8 cellular contexts compared by ENCODE assay signal in the genomic region with DNA sequence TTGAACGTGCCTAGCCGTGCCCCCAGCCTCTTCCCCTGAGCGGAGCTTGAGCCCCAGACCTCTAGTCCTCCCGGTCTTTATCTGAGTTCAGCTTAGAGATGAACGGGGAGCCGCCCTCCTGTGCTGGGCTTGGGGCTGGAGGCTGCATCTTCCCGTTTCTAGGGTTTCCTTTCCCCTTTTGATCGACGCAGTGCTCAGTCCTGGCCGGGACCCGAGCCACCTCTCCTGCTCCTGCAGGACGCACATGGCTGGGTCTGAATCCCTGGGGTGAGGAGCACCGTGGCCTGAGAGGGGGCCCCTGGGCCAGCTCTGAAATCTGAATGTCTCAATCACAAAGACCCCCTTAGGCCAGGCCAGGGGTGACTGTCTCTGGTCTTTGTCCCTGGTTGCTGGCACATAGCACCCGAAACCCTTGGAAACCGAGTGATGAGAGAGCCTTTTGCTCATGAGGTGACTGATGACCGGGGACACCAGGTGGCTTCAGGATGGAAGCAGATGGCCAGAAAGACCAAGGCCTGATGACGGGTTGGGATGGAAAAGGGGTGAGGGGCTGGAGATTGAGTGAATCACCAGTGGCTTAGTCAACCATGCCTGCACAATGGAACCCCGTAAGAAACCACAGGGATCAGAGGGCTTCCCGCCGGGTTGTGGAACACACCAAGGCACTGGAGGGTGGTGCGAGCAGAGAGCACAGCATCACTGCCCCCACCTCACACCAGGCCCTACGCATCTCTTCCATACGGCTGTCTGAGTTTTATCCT. TPM values are rescaled to one million over a fixed set of nuclear protein-coding genes. Genes with fewer than 3 reads are reported as not detected.
A peak's percentile ranks its signal among the peaks of the same experiment; 100 is the strongest.
DNase-seq lines count a peak whose midpoint lies in the region; ATAC-seq and TF ChIP-seq lines count a peak whose summit lies in the region.

No MANE protein-coding gene starts in this region.

- no peak for TF ChIP-seq CTCF in fibroblast of lung (conservative IDR thresholded peaks at IDR 0.05 in 1 of 2, IDR thresholded peaks at IDR 0.05 in 1 of 2; ENCODE audit: low read depth in 1 of 2, low read length in 2 of 2)

- peak overlapping the region; percentile 52 for H3K27ac ChIP-seq in fibroblast of lung (ENCODE audit: insufficient read depth, low read length)

- peaks cover 2% of the 10 kb centered on the region for H3K79me2 ChIP-seq in fibroblast of lung (ENCODE audit: control insufficient read depth, insufficient read depth, low read length)

- H3K4me1 Mint-ChIP-seq in activated CD4-positive, alpha-beta T cell treated with anti-CD3 and anti-CD28 coated beads, Interleukin-2, amount 10 ng/mL, durations not matched to agents 24 days and 14 days = peaks cover 24% of the 10 kb centered on the region
- H3K4me1 Mint-ChIP-seq in naive thymus-derived CD8-positive, alpha-beta T cell = peaks cover 17 to 33% (median 32%) of the 10 kb centered on the region in 4 donors

- POLR2A ChIA-PET in naive thymus-derived CD8-positive, alpha-beta T cell (lab: Charles Lee) = interaction anchor here (0.6 to 2.2 kb wide), 18 partner anchors 8 to 916 kb away, joined by 3 to 17 read pairs (median 4); partner anchors contain the start of genes EIF4A3, RNF213, SGSH and SLC26A11

- peak overlapping the region; percentile 83 for H3K9ac ChIP-seq in fibroblast of lung (ENCODE audit: insufficient read depth, low read length)

- no peaks in the 10 kb centered on the region for H3K36me3 Mint-ChIP-seq in activated CD4-positive, alpha-beta T cell treated with anti-CD3 and anti-CD28 coated beads, Interleukin-2, amount 10 ng/mL, durations not matched to agents 24 days and 14 days (ENCODE audit: low read depth)
- no peaks in the 10 kb centered on the region for H3K36me3 Mint-ChIP-seq in naive thymus-derived CD8-positive, alpha-beta T cell

- H3K36me3 ChIP-seq in fibroblast of lung (ENCODE audit: control insufficient read depth, insufficient read depth, low read length) = no peaks in the 10 kb centered on the region

- H3K27ac Mint-ChIP-seq in activated CD4-positive, alpha-beta T cell treated with anti-CD3 and anti-CD28 coated beads, Interleukin-2, amount 10 ng/mL, durations not matched to agents 24 days and 14 days = peak overlapping the region; percentile 87
- H3K27ac Mint-ChIP-seq in naive thymus-derived CD8-positive, alpha-beta T cell = peak overlapping the region; percentile 66 to 94 (median 92)

- H3K9me3 ChIP-seq in fibroblast of lung (ENCODE audit: control insufficient read depth, insufficient read depth, low read depth, low read length) = no peaks in the 10 kb centered on the region

- peak overlapping the region; percentile 86 to 93 (median 88) for H3K4me3 ChIP-seq in fibroblast of lung (replicated peaks in 1 of 4; ENCODE audit: control extremely low read depth in 1 of 4, insufficient read depth in 1 of 4, low read depth in 3 of 4, low read length in 4 of 4)

- H3K27me3 Mint-ChIP-seq in activated CD4-positive, alpha-beta T cell treated with anti-CD3 and anti-CD28 coated beads, Interleukin-2, amount 10 ng/mL, durations not matched to agents 24 days and 14 days = peaks cover 8% of the 10 kb centered on the region
- no peaks in the 10 kb centered on the region for H3K27me3 Mint-ChIP-seq in naive thymus-derived CD8-positive, alpha-beta T cell

- H3K4me2 ChIP-seq in fibroblast of lung (ENCODE audit: extremely low read depth, insufficient read depth, low read length) = peak overlapping the region; percentile 97

- peak overlapping the region; percentile 95 for H3K4me3 Mint-ChIP-seq in activated CD4-positive, alpha-beta T cell treated with anti-CD3 and anti-CD28 coated beads, Interleukin-2, amount 10 ng/mL, durations not matched to agents 24 days and 14 days
- H3K4me3 Mint-ChIP-seq in naive thymus-derived CD8-positive, alpha-beta T cell = peak overlapping the region; percentile 86 to 93 (median 89)

- no peaks in the 10 kb centered on the region for H4K20me1 ChIP-seq in fibroblast of lung (ENCODE audit: control insufficient read depth, extremely low read depth, insufficient read depth, low read length)

- intact Hi-C loops in activated CD4-positive, alpha-beta T cell treated with anti-CD3 and anti-CD28 coated beads, Interleukin-2, amount 10 ng/mL, durations not matched to agents 24 days and 14 days (cut with micrococcal nuclease) = loop anchor here (1.0 to 2.0 kb wide), 2 partner anchors 45 to 153 kb away; partner anchors contain the start of gene EIF4A3

- no peaks in the 10 kb centered on the region for H3K27me3 ChIP-seq in fibroblast of lung (ENCODE audit: control insufficient read depth, insufficient read depth, low read length)

- no peaks in the 10 kb centered on the region for H3K4me1 ChIP-seq in fibroblast of lung (ENCODE audit: control insufficient read depth, extremely low read depth, insufficient read depth, low read length)

- peak; percentile 29 for DNase-seq in AG08395 (ENCODE audit: low spot score)
- peak; percentile 45 for DNase-seq in GM19240 (ENCODE audit: insufficient read length, low spot score)
- DNase-seq in LHCN-M2 (ENCODE audit: low read depth) = peak; percentile 48
- DNase-seq in activated CD4-positive, alpha-beta T cell treated with anti-CD3 and anti-CD28 coated beads, Interleukin-2, amount 10 ng/mL, durations not matched to agents 24 days and 14 days = peak; percentile 66
- peak; percentile 33 to 54 for DNase-seq in fibroblast of lung (ENCODE audit: low read depth in 2 of 2)
- peak in 1 of 10 donors; percentile 54 for DNase-seq in naive thymus-derived CD8-positive, alpha-beta T cell
- no peak for DNase-seq in NCI-H446 treated with DMSO at 0.1 percent for 48 hours (lab: John Stamatoyannopoulos, UW)
- DNase-seq in NCI-H2107 (lab: John Stamatoyannopoulos, UW) = no peak

- H2AFZ ChIP-seq in fibroblast of lung (ENCODE audit: low read length) = peak overlapping the region; percentile 95

- no peaks in the 10 kb centered on the region for H3K9me3 Mint-ChIP-seq in activated CD4-positive, alpha-beta T cell treated with anti-CD3 and anti-CD28 coated beads, Interleukin-2, amount 10 ng/mL, durations not matched to agents 24 days and 14 days
- H3K9me3 Mint-ChIP-seq in naive thymus-derived CD8-positive, alpha-beta T cell = no peaks in the 10 kb centered on the region

- ATAC-seq in naive thymus-derived CD8-positive, alpha-beta T cell = peak; percentile 31 to 39

RNA-seq across cellular contexts. Expression of gene GAA, which starts 0.7 kb away (rescaled TPM):
- 66.7 and 74.8 TPM in 2 replicates for total RNA-seq in LHCN-M2 (2014; rRNA removed)
- polyA plus RNA-seq in LHCN-M2 (2012) = 25.5 TPM
- total RNA-seq in activated CD4-positive, alpha-beta T cell treated with anti-CD3 and anti-CD28 coated beads, Interleukin-2, amount 10 ng/mL, durations not matched to agents 24 days and 14 days = 17.9 and 20.7 TPM in 2 replicates
- total RNA-seq in fibroblast of lung = 20.3 and 25.6 TPM in 2 replicates
- 4.9 and 6.4 TPM in 2 replicates for polyA plus RNA-seq in fibroblast of lung
- polyA plus RNA-seq in fibroblast of lung (2012) = 21.3 and 26.7 TPM in 2 replicates
- polyA minus RNA-seq in fibroblast of lung (ENCODE audit: low replicate concordance) = 6.8 and 16.8 TPM in 2 replicates
- total RNA-seq in naive thymus-derived CD8-positive, alpha-beta T cell = 10 to 100 TPM; 44.1 to 51.3 TPM
- polyA plus RNA-seq in naive thymus-derived CD8-positive, alpha-beta T cell = 10 to 100 TPM in 2 of 3 donors, 1 to 10 TPM in 1; 7.9 to 13.0 (median 10.8) TPM

RNA-seq across cellular contexts. Expression of gene EIF4A3, which starts 44.8 kb away (rescaled TPM):
- total RNA-seq in LHCN-M2 (2014; rRNA removed) = 113 and 123 TPM in 2 replicates
- polyA plus RNA-seq in LHCN-M2 (2012) = 86.8 TPM
- total RNA-seq in activated CD4-positive, alpha-beta T cell treated with anti-CD3 and anti-CD28 coated beads, Interleukin-2, amount 10 ng/mL, durations not matched to agents 24 days and 14 days = 190 and 192 TPM in 2 replicates
- total RNA-seq in fibroblast of lung = 73.2 and 85.0 TPM in 2 replicates
- polyA plus RNA-seq in fibroblast of lung = 110 and 143 TPM in 2 replicates
- polyA plus RNA-seq in fibroblast of lung (2012) = 85.6 and 103 TPM in 2 replicates
- polyA minus RNA-seq in fibroblast of lung (ENCODE audit: low replicate concordance) = 48.1 and 48.6 TPM in 2 replicates
- total RNA-seq in naive thymus-derived CD8-positive, alpha-beta T cell = 10 to 100 TPM; 53.0 to 61.4 TPM
- polyA plus RNA-seq in naive thymus-derived CD8-positive, alpha-beta T cell = 10 to 100 TPM; 56.0 to 88.6 (median 58.2) TPM

Comparison
In these comparisons a context has a peak if more than half of its experiments do, and no peak if none do; other contexts are left out.
1. DNase-seq: peak in AG08395 (single experiment), GM19240 (single experiment), LHCN-M2 (single experiment), activated CD4-positive, alpha-beta T cell treated with anti-CD3 and anti-CD28 coated beads, Interleukin-2, amount 10 ng/mL, durations not matched to agents 24 days and 14 days (single experiment) and fibroblast of lung (2 of 2); none in NCI-H446 treated with DMSO at 0.1 percent for 48 hours (single experiment) and NCI-H2107 (single experiment).